9 cellular contexts compared by ENCODE assay signal in genomic region chr15:51403072-51403878, GRCh38.
DNase-seq lines count a peak whose midpoint lies in the region; ATAC-seq, FAIRE-seq and TF ChIP-seq lines count a peak whose summit lies in the region.
"Had no signal": no experiment of that assay in that cellular context is flagged by ENCODE, and none has a peak within 500 bp of the region (broad histone marks: within the 10 kb centered on the region; RNA-seq: fewer than 3 reads in every experiment).

No MANE protein-coding gene starts in this region.

- no peaks in the 10 kb centered on the region for H3K4me1 Mint-ChIP-seq in immature natural killer cell
- no peaks in the 10 kb centered on the region for H3K4me1 Mint-ChIP-seq in CD8-positive, alpha-beta memory T cell

- TF ChIP-seq EP300 in sigmoid colon (IDR thresholded peaks at IDR 0.05): no peak

- intact Hi-C loops in sigmoid colon (cut with DNase I): no loop called here

- CTCF ChIA-PET in CD8-positive, alpha-beta memory T cell (lab: Charles Lee): no interaction called here

- no peak for TF ChIP-seq POLR2A in sigmoid colon (IDR thresholded peaks at IDR 0.05)

- peaks cover 8% of the 10 kb centered on the region for H3K27me3 ChIP-seq in bronchial epithelial cell (ENCODE audit: control insufficient read depth, insufficient read depth, low read length)
- no peaks in the 10 kb centered on the region for H3K27me3 ChIP-seq in CD8-positive, alpha-beta memory T cell (ENCODE audit: insufficient read depth, low read length, poor library complexity, severe bottlenecking)
- H3K27me3 ChIP-seq in sigmoid colon: no peaks in the 10 kb centered on the region

- DNase-seq in GM12865 (ENCODE audit: low read depth) (peak; percentile 24), NCI-H1048 (lab: John Stamatoyannopoulos, UW) (peak; percentile 8), bronchial epithelial cell (ENCODE audit: low read depth) (peak; percentile 48), medulla oblongata (ENCODE audit: extremely low spot score) (peak; percentile 57), immature natural killer cell (no peak), sigmoid colon (no peak)
- no peak for DNase-seq in CD8-positive, alpha-beta memory T cell

- 63 to 75% methylated on average over 8 of the region's 8 CpGs for WGBS in sigmoid colon, 2 donors

- ATAC-seq in GM21619 (IDR thresholded peaks at IDR 0.05; ENCODE audit: unreplicated experiment): no peak

- H3K9me3 Mint-ChIP-seq in immature natural killer cell: peaks cover 0 to 3% (median 0%) of the 10 kb centered on the region in 6 donors
- H3K9me3 Mint-ChIP-seq in CD8-positive, alpha-beta memory T cell: peaks cover 0 to 3% (median 0%) of the 10 kb centered on the region in 5 donors

- H3K27ac Mint-ChIP-seq in immature natural killer cell: no peak overlapping the region
- no peak overlapping the region for H3K27ac Mint-ChIP-seq in CD8-positive, alpha-beta memory T cell

- TF ChIP-seq CTCF in GM12865 (IDR thresholded peaks at IDR 0.05; ENCODE audit: insufficient read depth, low read depth, low read length, missing control alignments) (peak; percentile 56), bronchial epithelial cell (IDR thresholded peaks at IDR 0.05; ENCODE audit: insufficient read depth, low read length, severe bottlenecking) (peak; percentile 64), sigmoid colon (IDR thresholded peaks at IDR 0.05) (peak in 1 of 4 experiments; percentile 18)

- no peak overlapping the region for H3K4me3 Mint-ChIP-seq in immature natural killer cell
- H3K4me3 Mint-ChIP-seq in CD8-positive, alpha-beta memory T cell: no peak overlapping the region

- FAIRE-seq in bronchial epithelial cell (lab: Jason Lieb, UNC): no peak
- FAIRE-seq: TTC549 had no signal

- no peaks in the 10 kb centered on the region for H3K36me3 ChIP-seq in bronchial epithelial cell (ENCODE audit: control insufficient read depth, insufficient read depth, low read length)
- no peaks in the 10 kb centered on the region for H3K36me3 ChIP-seq in CD8-positive, alpha-beta memory T cell (ENCODE audit: insufficient read depth, low read length)
- no peaks in the 10 kb centered on the region for H3K36me3 ChIP-seq in sigmoid colon

- POLR2A ChIA-PET in CD8-positive, alpha-beta memory T cell (lab: Charles Lee): no interaction called here

- peaks cover 0 to 7% (median 3%) of the 10 kb centered on the region in 3 donors for H3K27me3 Mint-ChIP-seq in immature natural killer cell (ENCODE audit: low read depth in 3 of 3)
- peaks cover 3 to 14% of the 10 kb centered on the region in 2 donors for H3K27me3 Mint-ChIP-seq in CD8-positive, alpha-beta memory T cell

- no peaks in the 10 kb centered on the region for H3K9me3 ChIP-seq in CD8-positive, alpha-beta memory T cell (ENCODE audit: low read length)
- no peaks in the 10 kb centered on the region for H3K9me3 ChIP-seq in sigmoid colon

- H3K4me3 ChIP-seq in GM12865 (ENCODE audit: low read depth, low read length): no peak overlapping the region
- no peak overlapping the region for H3K4me3 ChIP-seq in bronchial epithelial cell (ENCODE audit: low read depth, low read length)
- H3K4me3 ChIP-seq in CD8-positive, alpha-beta memory T cell (ENCODE audit: low read length): no peak overlapping the region
- no peak overlapping the region for H3K4me3 ChIP-seq in sigmoid colon

- no peak overlapping the region for H3K27ac ChIP-seq in CD8-positive, alpha-beta memory T cell (ENCODE audit: low read depth, low read length)
- no peak overlapping the region for H3K27ac ChIP-seq in sigmoid colon

- H3K36me3 Mint-ChIP-seq in immature natural killer cell: no peaks in the 10 kb centered on the region
- H3K36me3 Mint-ChIP-seq in CD8-positive, alpha-beta memory T cell: no peaks in the 10 kb centered on the region

- no peaks in the 10 kb centered on the region for H3K4me1 ChIP-seq in CD8-positive, alpha-beta memory T cell (ENCODE audit: insufficient read depth, low read length)
- H3K4me1 ChIP-seq in sigmoid colon: peaks cover 0 to 9% (median 8%) of the 10 kb centered on the region in 4 donors

Comparison
In these comparisons a context has a peak if more than half of its experiments do, and no peak if none do; other contexts are left out.
1. DNase-seq: peak in GM12865 (single experiment), NCI-H1048 (single experiment), bronchial epithelial cell (single experiment) and medulla oblongata (single experiment); none in immature natural killer cell (0 of 3), CD8-positive, alpha-beta memory T cell (0 of 5) and sigmoid colon (single experiment).